Comparison of ENCODE assay signal across 16 cellular contexts in genomic region chr16:23301251-23302044, GRCh38. TPM values are rescaled to one million over a fixed set of nuclear protein-coding genes. Genes with fewer than 3 reads are reported as not detected.
DNase-seq lines count a peak whose midpoint lies in the region; ATAC-seq, FAIRE-seq and TF ChIP-seq lines count a peak whose summit lies in the region.
"Had no signal": no experiment of that assay in that cellular context is flagged by ENCODE, and none has a peak within 500 bp of the region (broad histone marks: within the 10 kb centered on the region; RNA-seq: fewer than 3 reads in every experiment).

No MANE protein-coding gene starts in this region.

- H3K4me2 ChIP-seq in K562 (ENCODE audit: insufficient read depth, low read length): no peak overlapping the region

- H3K4me1 ChIP-seq in HEK293 (ENCODE audit: control insufficient read depth, insufficient read depth, low read length) (no peaks in the 10 kb centered on the region; the same call in 1 of the 2 replicates), K562 (replicated peaks in 1 of 2; ENCODE audit: control insufficient read depth in 2 of 2, insufficient read depth in 2 of 2, low read length in 2 of 2) (peaks cover 0 to 7% of the 10 kb centered on the region in 2 experiments; a peak in 2 of 5 replicates), iPS-20b (ENCODE audit: insufficient read depth, low read length) (0 out of 2 replicates have a peak, but pooled peaks cover 4% of the 10 kb centered on the region)
- H3K4me1 ChIP-seq: SJSA1 had no signal

- H3K9me3 ChIP-seq in HEK293 (ENCODE audit: control insufficient read depth, insufficient read depth, low read depth, low read length): no peaks in the 10 kb centered on the region
- H3K9me3 ChIP-seq in K562 (replicated peaks; ENCODE audit: control insufficient read depth, insufficient read depth, low read depth, low read length): no peaks in the 10 kb centered on the region
- no peaks in the 10 kb centered on the region for H3K9me3 ChIP-seq in iPS-20b (ENCODE audit: insufficient read depth, low read depth, low read length)
- H3K9me3 ChIP-seq: SJSA1, spleen had no signal

- H3K9ac ChIP-seq in K562 (ENCODE audit: insufficient read depth in 1 of 2, low read depth in 2 of 2, low read length in 2 of 2): no peak overlapping the region
- no peak overlapping the region for H3K9ac ChIP-seq in iPS-20b (ENCODE audit: low read depth, low read length)

- POLR2A ChIA-PET in HEK293 (lab: Yijun Ruan, JAX): interaction anchor here (0.6 kb wide), 1 partner anchor 17 kb away, joined by 3 read pairs; no protein-coding TSS in a partner anchor
- POLR2A ChIA-PET in K562 (lab: Yijun Ruan, JAX): interaction anchor here (0.6 kb wide), 1 partner anchor 45 kb away, joined by 3 read pairs; no protein-coding TSS in a partner anchor

- DNase-seq in K562 (ENCODE audit: extremely low read depth in 1 of 4, low spot score in 3 of 4) (no peak), NCI-H510A treated with DMSO at 0.1 percent for 48 hours (lab: John Stamatoyannopoulos, UW) (no peak)
- no peak for DNase-seq in activated naive CD4-positive, alpha-beta T cell treated with Interleukin-2 at 50 U/mL for 16 hours
- DNase-seq in activated naive CD4-positive, alpha-beta T cell (lab: John Stamatoyannopoulos, UW): no peak
- DNase-seq: activated CD4-positive, alpha-beta T cell treated with anti-CD3 and anti-CD28 coated beads, Interleukin-2, amount 10 ng/mL, durations not matched to agents 24 days and 14 days; activated naive CD4-positive, alpha-beta T cell treated with anti-CD3 and anti-CD28 coated beads for 36 hours; NCI-H226; spleen had no signal

- no peaks in the 10 kb centered on the region for H3K9me1 ChIP-seq in K562 (ENCODE audit: control insufficient read depth, insufficient read depth, low read length)

- no peak for TF ChIP-seq RAD21 in K562 (CRISPR knock-in tag; conservative IDR thresholded peaks at IDR 0.05 in 1 of 2, IDR thresholded peaks at IDR 0.05 in 1 of 2)

- intact Hi-C loops in K562 (cut with micrococcal nuclease): no loop called here

- peaks cover 30% of the 10 kb centered on the region for H3K27me3 Mint-ChIP-seq in activated T-helper 17 cell treated with anti-CD3 and anti-CD28 coated beads, Interleukin-2, amount 50 U/mL, for 72 hours

- H3K4me3 Mint-ChIP-seq in activated T-helper 17 cell treated with anti-CD3 and anti-CD28 coated beads, Interleukin-2, amount 50 U/mL, for 72 hours: no peak overlapping the region
- H3K4me3 Mint-ChIP-seq: activated CD4-positive, alpha-beta T cell treated with anti-CD3 and anti-CD28 coated beads, Interleukin-2, amount 10 ng/mL, durations not matched to agents 24 days and 14 days; activated naive CD4-positive, alpha-beta T cell treated with anti-CD3 and anti-CD28 coated beads for 36 hours had no signal

- H4K20me1 ChIP-seq in K562 (replicated peaks; ENCODE audit: control insufficient read depth, insufficient read depth, low read length): peaks cover 4% of the 10 kb centered on the region; the same call in 1 of the 2 replicates

- TF ChIP-seq EP300 in K562 (IDR thresholded peaks at IDR 0.05; ENCODE audit: low read length): no peak

- in situ Hi-C loops in K562 (cut with MboI): no loop called here

- no peak overlapping the region for H3K27ac Mint-ChIP-seq in activated T-helper 17 cell treated with anti-CD3 and anti-CD28 coated beads, Interleukin-2, amount 50 U/mL, for 72 hours
- H3K27ac Mint-ChIP-seq: activated CD4-positive, alpha-beta T cell treated with anti-CD3 and anti-CD28 coated beads, Interleukin-2, amount 10 ng/mL, durations not matched to agents 24 days and 14 days; activated naive CD4-positive, alpha-beta T cell treated with anti-CD3 and anti-CD28 coated beads for 36 hours had no signal

- no TSS peak for BruUV-seq in K562 (replicated peaks; lab: Mats Ljungman, UMichigan)

- TF ChIP-seq POLR2A in K562 (conservative IDR thresholded peaks at IDR 0.05): no peak

- no peak for ATAC-seq in K562
- no peak for ATAC-seq in activated T-helper 17 cell treated with anti-CD3 and anti-CD28 coated beads, Interleukin-2, amount 50 U/mL, for 72 hours (replicated peaks)

- H3K79me2 ChIP-seq in K562 (ENCODE audit: control insufficient read depth, insufficient read depth, low read length): no peaks in the 10 kb centered on the region

- H3K27me3 ChIP-seq in K562 (ENCODE audit: control insufficient read depth in 2 of 2, insufficient read depth in 2 of 2, low read length in 2 of 2) (peaks cover 3 to 26% of the 10 kb centered on the region in 2 experiments; a peak in 4 of 5 replicates), iPS-20b (ENCODE audit: insufficient read depth, low read length) (peaks cover 48% of the 10 kb centered on the region)

- H3K4me3 ChIP-seq in HEK293 (ENCODE audit: low read depth, low read length) (peak overlapping the region; percentile 34), K562 (no peak overlapping the region), iPS-20b (ENCODE audit: low read length) (peak overlapping the region; percentile 73), skin epidermis (peak overlapping the region in 6 of 7 experiments; percentile 21 to 51 (median 41))
- H3K4me3 ChIP-seq: SJSA1 had no signal

- 12% methylated on average over 17 of the region's 18 CpGs for WGBS in K562 (ENCODE audit: insufficient coverage, low coverage, missing lambda C conversion rate)

- no peak overlapping the region for H2AFZ ChIP-seq in K562 (ENCODE audit: low read depth, low read length)

- no peaks in the 10 kb centered on the region for H3K36me3 ChIP-seq in HEK293 (ENCODE audit: control insufficient read depth in 2 of 2, insufficient read depth in 1 of 2, low read length in 2 of 2)
- H3K36me3 ChIP-seq in K562 (ENCODE audit: control insufficient read depth, insufficient read depth, low read length): no peaks in the 10 kb centered on the region
- no peaks in the 10 kb centered on the region for H3K36me3 ChIP-seq in iPS-20b (ENCODE audit: insufficient read depth, low read depth, low read length)
- H3K36me3 ChIP-seq: SJSA1, spleen had no signal

- H3K9me3 Mint-ChIP-seq in activated T-helper 17 cell treated with anti-CD3 and anti-CD28 coated beads, Interleukin-2, amount 50 U/mL, for 72 hours: no peaks in the 10 kb centered on the region
- H3K9me3 Mint-ChIP-seq: activated CD4-positive, alpha-beta T cell treated with anti-CD3 and anti-CD28 coated beads, Interleukin-2, amount 10 ng/mL, durations not matched to agents 24 days and 14 days; activated naive CD4-positive, alpha-beta T cell treated with anti-CD3 and anti-CD28 coated beads for 36 hours had no signal

- H3K36me3 Mint-ChIP-seq in activated T-helper 17 cell treated with anti-CD3 and anti-CD28 coated beads, Interleukin-2, amount 50 U/mL, for 72 hours (ENCODE audit: low read depth): no peaks in the 10 kb centered on the region

- CTCF ChIA-PET in HEK293 (lab: Yijun Ruan, JAX): interaction anchor here (2.4 kb wide), 1 partner anchor 133 kb away, joined by 8 read pairs; no protein-coding TSS in a partner anchor
- CTCF ChIA-PET in K562 (lab: Yijun Ruan, JAX; ENCODE audit: low intra/inter-chr PET ratio): no interaction called here

- no peak for FAIRE-seq in K562 (lab: Jason Lieb, UNC)
- FAIRE-seq: colon, GM12891 had no signal

- peaks cover 4% of the 10 kb centered on the region for H3K4me1 Mint-ChIP-seq in activated T-helper 17 cell treated with anti-CD3 and anti-CD28 coated beads, Interleukin-2, amount 50 U/mL, for 72 hours

- H3K27ac ChIP-seq in HEK293 (ENCODE audit: extremely low read depth, low read depth, low read length) (no peak overlapping the region), K562 (ENCODE audit: extremely low read depth, low read depth, low read length) (no peak overlapping the region), iPS-20b (ENCODE audit: low read length) (no peak overlapping the region), skin epidermis (peak overlapping the region in 1 of 21 experiments; percentile 71)
- H3K27ac ChIP-seq: SJSA1, spleen had no signal

- TF ChIP-seq CTCF in HEK293 (tag by site-specific recombination; IDR thresholded peaks at IDR 0.05): no peak
- no peak for TF ChIP-seq CTCF in K562 (IDR thresholded peaks at IDR 0.05 in 2 of 3, conservative IDR thresholded peaks at IDR 0.05 in 1 of 3; ENCODE audit: insufficient read depth in 2 of 3, low read depth in 1 of 3, low read length in 3 of 3)

TF ChIP-seq in HEK293, 187 proteins besides CTCF, POLR2A, EP300 and RAD21 (continues in another document):
- TF ChIP-seq RBAK (tag by site-specific recombination; IDR thresholded peaks at IDR 0.05) (no peak), ZNF596 (tag by site-specific recombination; IDR thresholded peaks at IDR 0.05) (no peak), ZNF169 (tag by site-specific recombination; IDR thresholded peaks at IDR 0.05) (no peak), ZNF366 (tag by site-specific recombination; conservative IDR thresholded peaks at IDR 0.05) (peak; percentile 72)

RNA-seq across cellular contexts. Expression of gene SCNN1B, which starts 0.7 kb away (rescaled TPM):
- total RNA-seq in K562 (2011; cell fraction: chromatin; rRNA removed; ENCODE audit: low replicate concordance): not detected in 2 replicates
- total RNA-seq in K562 (2011; cell fraction: nucleolus; rRNA removed): not detected in 2 replicates
- total RNA-seq in K562 (2011; cell fraction: nucleoplasm; rRNA removed): not detected in 2 replicates
- total RNA-seq in K562 (2014; rRNA removed): not detected in 2 replicates
- total RNA-seq in K562 (2014; rRNA removed; fragmentation: Illumina TruSeq; extraction: Trizol): not detected in 2 replicates
- total RNA-seq in K562 (2015; rRNA removed; fragmentation: Illumina TruSeq; extraction: Trizol): not detected in 2 replicates
- not detected in 2 replicates for total RNA-seq in K562 (2021)
- polyA plus RNA-seq in K562 (2011; rRNA removed): not detected in 2 replicates
- polyA plus RNA-seq in K562 (2011; cell fraction: cytosol; rRNA removed): not detected in 2 replicates
- not detected in 2 replicates for polyA plus RNA-seq in K562 (2011; cell fraction: nucleus; rRNA removed)
- polyA plus RNA-seq in K562 (2012): not detected in 2 replicates
- not detected in 2 replicates for polyA plus RNA-seq in K562 (2014; fragmentation: Illumina TruSeq; extraction: Trizol)
- not detected for polyA plus RNA-seq in K562 (2014; fragmentation: Nextera tagmentation; extraction: Ambion mirVana)
- not detected in 2 replicates for polyA plus RNA-seq in K562 (2014; rRNA removed)
- not detected in 2 replicates for polyA minus RNA-seq in K562 (2011; rRNA and poly(A)+ RNA removed)
- polyA minus RNA-seq in K562 (2011; cell fraction: cytosol; rRNA and poly(A)+ RNA removed): not detected in 2 replicates
- polyA minus RNA-seq in K562 (2011; cell fraction: nucleus; rRNA and poly(A)+ RNA removed): not detected in 2 replicates
- total RNA-seq in activated T-helper 17 cell treated with anti-CD3 and anti-CD28 coated beads, Interleukin-2, amount 50 U/mL, for 72 hours: not detected
- total RNA-seq: activated CD4-positive, alpha-beta T cell treated with anti-CD3 and anti-CD28 coated beads, Interleukin-2, amount 10 ng/mL, durations not matched to agents 24 days and 14 days; activated naive CD4-positive, alpha-beta T cell treated with anti-CD3 and anti-CD28 coated beads for 36 hours; LHCN-M2; SJSA1 had no signal
